1 cellular context compared by ENCODE assay signal in the genomic region with DNA sequence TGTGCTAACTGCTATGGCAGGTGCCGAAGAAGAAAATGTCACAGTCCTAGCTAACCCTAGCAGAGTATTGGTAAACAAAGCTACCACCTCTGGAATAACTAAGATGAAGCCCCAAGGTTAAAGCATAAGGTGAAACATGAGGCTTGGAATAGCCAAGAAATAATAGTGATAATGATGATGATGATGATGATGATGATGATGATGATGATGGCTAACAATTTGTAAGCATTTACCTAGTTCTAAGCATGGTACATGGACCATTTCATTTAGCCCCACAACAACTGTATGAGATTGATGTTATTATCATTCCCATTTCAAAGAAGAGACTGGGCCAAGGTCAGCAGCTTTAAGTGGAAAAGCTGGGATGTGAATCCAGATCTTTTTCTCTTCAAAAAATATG.
A peak's percentile ranks its signal among the peaks of the same experiment; 100 is the strongest.
TF ChIP-seq lines count a peak whose summit lies in the region.

No MANE protein-coding gene starts in this region.

TF ChIP-seq in HepG2, 621 proteins besides CTCF, POLR2A, EP300 and RAD21:
- TF ChIP-seq, protein P1, sequence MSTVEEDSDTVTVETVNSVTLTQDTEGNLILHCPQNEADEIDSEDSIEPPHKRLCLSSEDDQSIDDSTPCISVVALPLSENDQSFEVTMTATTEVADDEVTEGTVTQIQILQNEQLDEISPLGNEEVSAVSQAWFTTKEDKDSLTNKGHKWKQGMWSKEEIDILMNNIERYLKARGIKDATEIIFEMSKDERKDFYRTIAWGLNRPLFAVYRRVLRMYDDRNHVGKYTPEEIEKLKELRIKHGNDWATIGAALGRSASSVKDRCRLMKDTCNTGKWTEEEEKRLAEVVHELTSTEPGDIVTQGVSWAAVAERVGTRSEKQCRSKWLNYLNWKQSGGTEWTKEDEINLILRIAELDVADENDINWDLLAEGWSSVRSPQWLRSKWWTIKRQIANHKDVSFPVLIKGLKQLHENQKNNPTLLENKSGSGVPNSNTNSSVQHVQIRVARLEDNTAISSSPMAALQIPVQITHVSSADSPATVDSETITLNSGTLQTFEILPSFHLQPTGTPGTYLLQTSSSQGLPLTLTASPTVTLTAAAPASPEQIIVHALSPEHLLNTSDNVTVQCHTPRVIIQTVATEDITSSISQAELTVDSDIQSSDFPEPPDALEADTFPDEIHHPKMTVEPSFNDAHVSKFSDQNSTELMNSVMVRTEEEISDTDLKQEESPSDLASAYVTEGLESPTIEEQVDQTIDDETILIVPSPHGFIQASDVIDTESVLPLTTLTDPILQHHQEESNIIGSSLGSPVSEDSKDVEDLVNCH (CRISPR knock-in tag; IDR thresholded peaks at IDR 0.05), result no peak
- no peak for TF ChIP-seq PRMT3 (CRISPR knock-in tag; IDR thresholded peaks at IDR 0.05; ENCODE audit: borderline replicate concordance, low read depth)
- no peak for TF ChIP-seq HNRNPLL (IDR thresholded peaks at IDR 0.05; ENCODE audit: low read depth, low read length, poor library complexity, severe bottlenecking)
- TF ChIP-seq HES4 (CRISPR knock-in tag; IDR thresholded peaks at IDR 0.05; ENCODE audit: borderline replicate concordance), result no peak
- TF ChIP-seq CREB1 (IDR thresholded peaks at IDR 0.05), result peak; percentile 79
- no peak for TF ChIP-seq CREB1 (CRISPR knock-in tag; IDR thresholded peaks at IDR 0.05)
- TF ChIP-seq TCF12 (IDR thresholded peaks at IDR 0.05), result no peak
- TF ChIP-seq TCF12 (CRISPR knock-in tag; IDR thresholded peaks at IDR 0.05), result no peak
- TF ChIP-seq SATB2 (CRISPR knock-in tag; IDR thresholded peaks at IDR 0.05), result no peak
